ENCODE assay signal across 1 cellular context in genomic region chr4:153232768-153233167, GRCh38.
TF ChIP-seq lines count a peak whose summit lies in the region.

No MANE protein-coding gene starts in this region.

TF ChIP-seq in SK-N-SH, 30 proteins besides CTCF, POLR2A, EP300 and RAD21 (continued from another document):
- TF ChIP-seq USF2 (IDR thresholded peaks at IDR 0.05; ENCODE audit: borderline replicate concordance, low read depth, low read length) (no peak), MXI1 (IDR thresholded peaks at IDR 0.05; ENCODE audit: low read depth, low read length) (no peak), POLR2AphosphoS5 (IDR thresholded peaks at IDR 0.05; ENCODE audit: low read depth, low read length) (no peak), REST (IDR thresholded peaks at IDR 0.05; ENCODE audit: low read depth, low read length) (peak; percentile 34; the same call in 1 of the 2 replicates), RXRA (IDR thresholded peaks at IDR 0.05; ENCODE audit: borderline replicate concordance, low read depth) (no peak), SIN3A (IDR thresholded peaks at IDR 0.05; ENCODE audit: borderline replicate concordance, low read depth, low read length) (no peak), MEF2A (IDR thresholded peaks at IDR 0.05; ENCODE audit: borderline replicate concordance, low read depth) (no peak), EZH2phosphoT487 (IDR thresholded peaks at IDR 0.05; ENCODE audit: borderline replicate concordance, low read depth) (no peak)
